ENCODE assay signal across 25 cellular contexts in genomic region chr3:184461219-184461618, GRCh38.
"Had no signal": no experiment of that assay in that cellular context is flagged by ENCODE, and none has a peak within 500 bp of the region (broad histone marks: within the 10 kb centered on the region; RNA-seq: fewer than 3 reads in every experiment).

No MANE protein-coding gene starts in this region.

- H3K36me3 ChIP-seq: gastrocnemius medialis, prostate gland, right atrium auricular region, tibial artery, upper lobe of left lung, uterus had no signal

- H3K4me1 Mint-ChIP-seq: nephron progenitor cell had no signal

- DNase-seq: effector CD4-positive, alpha-beta T cell; foreskin fibroblast; gastrocnemius medialis; head of caudate nucleus; midbrain; naive thymus-derived CD8-positive, alpha-beta T cell; nephron progenitor cell; nucleus accumbens; stimulated activated CD4-positive, alpha-beta T cell treated with anti-CD3 and anti-CD28 coated beads, Interleukin-2, amount 100 ng/mL, for 24 hours; stimulated activated CD4-positive, alpha-beta T cell treated with anti-CD3 and anti-CD28 coated beads, Interleukin-4, amount 100 ng/mL, for 24 hours; stimulated activated naive CD8-positive, alpha-beta T cell treated with anti-CD3 and anti-CD28 coated beads, Interleukin-15, Interleukin-2, amounts not matched to agents 100 U/mL and 50 U/mL, for 24 hours; substantia nigra; testis; upper lobe of left lung; uterus had no signal

- H3K4me3 Mint-ChIP-seq: memory B cell; naive thymus-derived CD8-positive, alpha-beta T cell; nephron progenitor cell; stimulated activated memory B cell treated with anti-CD40 and anti-IgM and Interleukin-4, amounts not matched to agents 10 μg/mL and 1 μg/mL and 100 μg/mL, for 72 hours had no signal

- ATAC-seq: esophagus mucosa; gastrocnemius medialis; left lobe of liver; naive thymus-derived CD8-positive, alpha-beta T cell; sciatic nerve; stimulated activated memory B cell treated with anti-CD40 and anti-IgM and Interleukin-4, amounts not matched to agents 10 μg/mL and 1 μg/mL and 100 μg/mL, for 72 hours; stimulated activated naive CD8-positive, alpha-beta T cell treated with anti-CD3 and anti-CD28 coated beads, Interleukin-15, Interleukin-2, amounts not matched to agents 100 U/mL and 50 U/mL, for 24 hours had no signal

- H3K4me3 ChIP-seq: dorsolateral prefrontal cortex, gastrocnemius medialis, lung, prostate gland, right atrium auricular region, testis, tibial artery, upper lobe of left lung, uterus had no signal

- H3K4me1 ChIP-seq: prostate gland, tibial artery, uterus had no signal

- H3K27ac Mint-ChIP-seq: memory B cell; nephron progenitor cell; stimulated activated memory B cell treated with anti-CD40 and anti-IgM and Interleukin-4, amounts not matched to agents 10 μg/mL and 1 μg/mL and 100 μg/mL, for 72 hours had no signal

- H3K9me3 ChIP-seq: gastrocnemius medialis, prostate gland, right atrium auricular region, testis, tibial artery, upper lobe of left lung, uterus had no signal

- H3K36me3 Mint-ChIP-seq: naive thymus-derived CD8-positive, alpha-beta T cell; stimulated activated memory B cell treated with anti-CD40 and anti-IgM and Interleukin-4, amounts not matched to agents 10 μg/mL and 1 μg/mL and 100 μg/mL, for 72 hours had no signal
